Comparison of ENCODE assay signal across 28 cellular contexts in genomic region chr6:151353795-151354194, GRCh38.
"Had no signal": no experiment of that assay in that cellular context is flagged by ENCODE, and none has a peak within 500 bp of the region (broad histone marks: within the 10 kb centered on the region; RNA-seq: fewer than 3 reads in every experiment).

No MANE protein-coding gene starts in this region.

- H3K36me3 ChIP-seq: suprapubic skin, thoracic aorta, thyroid gland, transverse colon, uterus, vagina had no signal

- H3K4me3 Mint-ChIP-seq: stimulated activated effector memory CD8-positive, alpha-beta T cell treated with anti-CD3 and anti-CD28 coated beads, Interleukin-12 subunit alpha, Interleukin-12 subunit beta, amount 100 ng/mL, for 72 hours; stimulated activated memory B cell treated with anti-CD40 and anti-IgM and Interleukin-4, amounts not matched to agents 10 μg/mL and 1 μg/mL and 100 μg/mL, for 72 hours; stimulated activated naive B cell treated with anti-CD40 and anti-IgM and Interleukin-4, amounts not matched to agents 10 μg/mL and 1 μg/mL and 100 μg/mL, for 72 hours; stimulated activated naive CD8-positive, alpha-beta T cell treated with anti-CD3 and anti-CD28 coated beads, Interleukin-15, amount 100 ng/mL, for 72 hours; stimulated activated naive CD8-positive, alpha-beta T cell treated with anti-CD3 and anti-CD28 coated beads, Interleukin-15, Interleukin-2, amounts not matched to agents 100 ng/mL and 50 ng/mL, for 24 hours; type B pancreatic cell had no signal

- H3K9me3 ChIP-seq: stomach, suprapubic skin, testis, thoracic aorta, thyroid gland, tibial artery, tibial nerve, transverse colon, upper lobe of left lung, upper lobe of right lung, uterus, vagina had no signal

- H3K27me3 Mint-ChIP-seq: stimulated activated memory B cell treated with anti-CD40 and anti-IgM and Interleukin-4, amounts not matched to agents 10 μg/mL and 1 μg/mL and 100 μg/mL, for 72 hours; stimulated activated naive B cell treated with anti-CD40 and anti-IgM and Interleukin-4, amounts not matched to agents 10 μg/mL and 1 μg/mL and 100 μg/mL, for 72 hours; stimulated activated naive CD8-positive, alpha-beta T cell treated with anti-CD3 and anti-CD28 coated beads, Interleukin-15, amount 100 ng/mL, for 72 hours; stimulated activated naive CD8-positive, alpha-beta T cell treated with anti-CD3 and anti-CD28 coated beads, Interleukin-15, Interleukin-2, amounts not matched to agents 100 ng/mL and 50 ng/mL, for 24 hours; type B pancreatic cell had no signal

- ATAC-seq: stimulated activated effector memory CD8-positive, alpha-beta T cell treated with anti-CD3 and anti-CD28 coated beads, Interleukin-12 subunit alpha, Interleukin-12 subunit beta, amount 100 ng/mL, for 72 hours; stimulated activated memory B cell treated with anti-CD40 and anti-IgM and Interleukin-4, amounts not matched to agents 10 μg/mL and 1 μg/mL and 100 μg/mL, for 72 hours; stimulated activated naive B cell treated with anti-CD40 and anti-IgM and Interleukin-4, amounts not matched to agents 10 μg/mL and 1 μg/mL and 100 μg/mL, for 72 hours; stimulated activated naive CD8-positive, alpha-beta T cell treated with anti-CD3 and anti-CD28 coated beads, Interleukin-15, amount 100 ng/mL, for 72 hours; stimulated activated naive CD8-positive, alpha-beta T cell treated with anti-CD3 and anti-CD28 coated beads, Interleukin-15, Interleukin-2, amounts not matched to agents 100 U/mL and 50 U/mL, for 24 hours; upper lobe of right lung had no signal

- H3K9me3 Mint-ChIP-seq: stimulated activated effector memory CD8-positive, alpha-beta T cell treated with anti-CD3 and anti-CD28 coated beads, Interleukin-12 subunit alpha, Interleukin-12 subunit beta, amount 100 ng/mL, for 72 hours; stimulated activated memory B cell treated with anti-CD40 and anti-IgM and Interleukin-4, amounts not matched to agents 10 μg/mL and 1 μg/mL and 100 μg/mL, for 72 hours; stimulated activated naive B cell treated with anti-CD40 and anti-IgM and Interleukin-4, amounts not matched to agents 10 μg/mL and 1 μg/mL and 100 μg/mL, for 72 hours; stimulated activated naive CD8-positive, alpha-beta T cell treated with anti-CD3 and anti-CD28 coated beads, Interleukin-15, amount 100 ng/mL, for 72 hours; stimulated activated naive CD8-positive, alpha-beta T cell treated with anti-CD3 and anti-CD28 coated beads, Interleukin-15, Interleukin-2, amounts not matched to agents 100 ng/mL and 50 ng/mL, for 24 hours; type B pancreatic cell had no signal

- H3K36me3 Mint-ChIP-seq: stimulated activated effector memory CD8-positive, alpha-beta T cell treated with anti-CD3 and anti-CD28 coated beads, Interleukin-12 subunit alpha, Interleukin-12 subunit beta, amount 100 ng/mL, for 72 hours had no signal

- H3K27ac Mint-ChIP-seq: stimulated activated effector memory CD8-positive, alpha-beta T cell treated with anti-CD3 and anti-CD28 coated beads, Interleukin-12 subunit alpha, Interleukin-12 subunit beta, amount 100 ng/mL, for 72 hours; stimulated activated memory B cell treated with anti-CD40 and anti-IgM and Interleukin-4, amounts not matched to agents 10 μg/mL and 1 μg/mL and 100 μg/mL, for 72 hours; stimulated activated naive B cell treated with anti-CD40 and anti-IgM and Interleukin-4, amounts not matched to agents 10 μg/mL and 1 μg/mL and 100 μg/mL, for 72 hours; stimulated activated naive CD8-positive, alpha-beta T cell treated with anti-CD3 and anti-CD28 coated beads, Interleukin-15, amount 100 ng/mL, for 72 hours; stimulated activated naive CD8-positive, alpha-beta T cell treated with anti-CD3 and anti-CD28 coated beads, Interleukin-15, Interleukin-2, amounts not matched to agents 100 ng/mL and 50 ng/mL, for 24 hours; type B pancreatic cell had no signal

- FAIRE-seq: urothelium cell line had no signal

- H3K27ac ChIP-seq: stomach, suprapubic skin, testis, thoracic aorta, thyroid gland, tibial artery, tibial nerve, transverse colon, upper lobe of left lung, upper lobe of right lung, uterus, vagina had no signal

- DNase-seq: stimulated activated CD4-positive, alpha-beta T cell treated with anti-CD3 and anti-CD28 coated beads, Interleukin-2, amount 100 ng/mL, for 48 hours; stimulated activated CD4-positive, alpha-beta T cell treated with anti-CD3 and anti-CD28 coated beads, Interleukin-4, amount 100 ng/mL, for 1 hour; stimulated activated CD4-positive, alpha-beta T cell treated with anti-CD3 and anti-CD28 coated beads, Interleukin-4, amount 100 ng/mL, for 24 hours; stimulated activated CD4-positive, alpha-beta T cell treated with anti-CD3 and anti-CD28 coated beads, Interleukin-4, amount 100 ng/mL, for 4 hours; stimulated activated CD8-positive, alpha-beta memory T cell treated with anti-CD3 and anti-CD28 coated beads, Interleukin-4, amount 100 ng/mL, for 48 hours; stimulated activated naive B cell treated with anti-CD40 and anti-IgM and Interleukin-4, amounts not matched to agents 10 μg/mL and 1 μg/mL and 100 μg/mL, for 72 hours; stimulated activated naive CD4-positive, alpha-beta T cell; stimulated activated naive CD4-positive, alpha-beta T cell treated with Interleukin-2 at 50 U/mL for 16 hours; stimulated activated naive CD8-positive, alpha-beta T cell treated with anti-CD3 and anti-CD28 coated beads, Interleukin-15, amount 100 ng/mL, for 72 hours; stimulated activated naive CD8-positive, alpha-beta T cell treated with anti-CD3 and anti-CD28 coated beads, Interleukin-15, Interleukin-2, amounts not matched to agents 100 U/mL and 50 U/mL, for 24 hours; stomach; substantia nigra; testis; thyroid gland; tibial artery; transverse colon; upper lobe of left lung; upper lobe of right lung; uterus had no signal

- H3K4me1 Mint-ChIP-seq: stimulated activated memory B cell treated with anti-CD40 and anti-IgM and Interleukin-4, amounts not matched to agents 10 μg/mL and 1 μg/mL and 100 μg/mL, for 72 hours; stimulated activated naive B cell treated with anti-CD40 and anti-IgM and Interleukin-4, amounts not matched to agents 10 μg/mL and 1 μg/mL and 100 μg/mL, for 72 hours had no signal

- H3K4me1 ChIP-seq: suprapubic skin, testis, thyroid gland, transverse colon, upper lobe of right lung, uterus, vagina had no signal

- H3K27me3 ChIP-seq: stomach, suprapubic skin, testis, thyroid gland, tibial artery, tibial nerve, transverse colon, upper lobe of left lung, upper lobe of right lung, uterus, vagina had no signal

- H3K4me3 ChIP-seq: stomach, suprapubic skin, testis, thoracic aorta, thyroid gland, tibial artery, tibial nerve, transverse colon, upper lobe of left lung, upper lobe of right lung, uterus, vagina had no signal
